Comparison of ENCODE assay signal across 21 cellular contexts in the genomic region with DNA sequence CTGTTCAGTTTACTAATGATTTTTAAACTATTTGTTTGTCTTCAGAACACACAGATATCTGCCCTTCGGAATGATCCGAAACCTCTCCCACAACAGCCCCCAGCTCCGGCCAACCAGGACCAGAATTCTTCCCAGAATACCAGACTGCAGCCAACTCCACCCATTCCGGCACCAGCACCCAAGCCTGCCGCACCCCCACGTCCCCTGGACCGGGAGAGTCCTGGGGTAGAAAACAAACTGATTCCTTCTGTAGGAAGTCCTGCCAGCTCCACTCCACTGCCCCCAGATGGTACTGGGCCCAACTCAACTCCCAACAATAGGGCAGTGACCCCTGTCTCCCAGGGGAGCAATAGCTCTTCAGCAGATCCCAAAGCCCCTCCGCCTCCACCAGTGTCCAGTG. TPM values are rescaled to one million over a fixed set of nuclear protein-coding genes. Genes with fewer than 3 reads are reported as not detected.
DNase-seq lines count a peak whose midpoint lies in the region; ATAC-seq and TF ChIP-seq lines count a peak whose summit lies in the region.
"Had no signal": no experiment of that assay in that cellular context is flagged by ENCODE, and none has a peak within 500 bp of the region (broad histone marks: within the 10 kb centered on the region; RNA-seq: fewer than 3 reads in every experiment).

No MANE protein-coding gene starts in this region.

- H3K9me3 ChIP-seq in KOPT-K1 (ENCODE audit: insufficient read depth, low read length, poor library complexity, severe bottlenecking) = no peaks in the 10 kb centered on the region
- no peaks in the 10 kb centered on the region for H3K9me3 ChIP-seq in parathyroid adenoma (ENCODE audit: control insufficient read depth, low read length)
- H3K9me3 ChIP-seq: thoracic aorta, vagina had no signal

- intact Hi-C loops in lower leg skin (cut with DNase I; ENCODE audit: low total_unique reads) = no loop called here

- peaks cover 97% of the 10 kb centered on the region for H3K36me3 Mint-ChIP-seq in activated T-cell treated with anti-CD3 and anti-CD28 coated beads, Interleukin-2, amount 50 U/mL, for 24 hours (ENCODE audit: low read depth)
- peaks cover 26% of the 10 kb centered on the region for H3K36me3 Mint-ChIP-seq in activated naive CD8-positive, alpha-beta T cell

- TF ChIP-seq CTCF in parathyroid adenoma (IDR thresholded peaks at IDR 0.05) (no peak), lower leg skin (IDR thresholded peaks at IDR 0.05) (no peak)

- H3K9ac ChIP-seq in parathyroid adenoma = no peak overlapping the region

- peak overlapping the region; percentile 84 for H3K27ac Mint-ChIP-seq in activated T-cell treated with anti-CD3 and anti-CD28 coated beads, Interleukin-2, amount 50 U/mL, for 24 hours
- peak overlapping the region; percentile 70 for H3K27ac Mint-ChIP-seq in activated naive CD8-positive, alpha-beta T cell

- ATAC-seq in GM18520 (IDR thresholded peaks at IDR 0.05; ENCODE audit: unreplicated experiment) = no peak
- ATAC-seq in GM18909 (IDR thresholded peaks at IDR 0.05; ENCODE audit: poor library complexity, unreplicated experiment) = no peak

- WGBS in lower leg skin, 2 donors = 76 to 81% methylated on average over 8 of the region's 8 CpGs

- no peaks in the 10 kb centered on the region for H3K79me2 ChIP-seq in parathyroid adenoma

- H3K36me3 ChIP-seq in KOPT-K1 (ENCODE audit: insufficient read depth, low read length) (peaks cover 89% of the 10 kb centered on the region), parathyroid adenoma (ENCODE audit: control insufficient read depth, insufficient read depth, low read length) (no peaks in the 10 kb centered on the region)

- no peaks in the 10 kb centered on the region for H3K9me3 Mint-ChIP-seq in activated T-cell treated with anti-CD3 and anti-CD28 coated beads, Interleukin-2, amount 50 U/mL, for 24 hours
- H3K9me3 Mint-ChIP-seq in activated naive CD8-positive, alpha-beta T cell (ENCODE audit: low read depth) = no peaks in the 10 kb centered on the region

- TF ChIP-seq POLR2A in lower leg skin (IDR thresholded peaks at IDR 0.05) = no peak

- peak overlapping the region; percentile 25 for H3K4me3 Mint-ChIP-seq in activated T-cell treated with anti-CD3 and anti-CD28 coated beads, Interleukin-2, amount 50 U/mL, for 24 hours
- peak overlapping the region; percentile 65 for H3K4me3 Mint-ChIP-seq in activated naive CD8-positive, alpha-beta T cell

- no peak overlapping the region for H3K4me3 ChIP-seq in parathyroid adenoma (ENCODE audit: low read depth, low read length)
- no peak overlapping the region for H3K4me3 ChIP-seq in lower leg skin (ENCODE audit: low read depth, poor library complexity, severe bottlenecking)
- H3K4me3 ChIP-seq: smooth muscle cell, thoracic aorta, vagina had no signal

- no peak overlapping the region for H2AFZ ChIP-seq in parathyroid adenoma

- peaks cover 34% of the 10 kb centered on the region for H3K4me1 Mint-ChIP-seq in activated T-cell treated with anti-CD3 and anti-CD28 coated beads, Interleukin-2, amount 50 U/mL, for 24 hours (ENCODE audit: low read depth)
- H3K4me1 Mint-ChIP-seq in activated naive CD8-positive, alpha-beta T cell (ENCODE audit: low read depth) = peaks cover 26% of the 10 kb centered on the region

- no peaks in the 10 kb centered on the region for H3K27me3 Mint-ChIP-seq in activated T-cell treated with anti-CD3 and anti-CD28 coated beads, Interleukin-2, amount 50 U/mL, for 24 hours
- H3K27me3 Mint-ChIP-seq in activated naive CD8-positive, alpha-beta T cell = no peaks in the 10 kb centered on the region

- H3K4me2 ChIP-seq in parathyroid adenoma (ENCODE audit: low read length) = peak overlapping the region; percentile 35
- H3K4me2 ChIP-seq: smooth muscle cell had no signal

- no peaks in the 10 kb centered on the region for H3K27me3 ChIP-seq in parathyroid adenoma (ENCODE audit: control insufficient read depth, insufficient read depth, low read length)
- H3K27me3 ChIP-seq: vagina had no signal

- peak overlapping the region; percentile 74 for H3K27ac ChIP-seq in KOPT-K1 (ENCODE audit: low read depth, low read length, poor library complexity, severe bottlenecking)
- H3K27ac ChIP-seq in parathyroid adenoma = peak overlapping the region; percentile 66
- H3K27ac ChIP-seq: thoracic aorta, vagina had no signal

- no peak for DNase-seq in activated T-cell treated with anti-CD3 and anti-CD28 coated beads, Interleukin-2, amount 50 U/mL, for 24 hours
- DNase-seq in activated T-cell treated with anti-CD3 and anti-CD28 coated beads for 4 hours = no peak
- DNase-seq in lower leg skin (ENCODE audit: low spot score in 2 of 2) = no peak
- DNase-seq: Calu3; erythroblast; foreskin fibroblast; KG1; mesenchymal stem cell; NCI-H1436 treated with DMSO at 0.1 percent for 48 hours; NCI-H510A; NK-92 treated with Interleukin-12 subunit alpha and Interleukin-12 subunit beta, amount 100 ng/mL, for 24 hours; SIG-M5; SW 1271 had no signal

- no peaks in the 10 kb centered on the region for H3K4me1 ChIP-seq in parathyroid adenoma
- H3K4me1 ChIP-seq: vagina had no signal

RNA-seq across cellular contexts. Expression of gene ACP6, which starts 51.6 kb away (rescaled TPM):
- 10 to 100 TPM; 11.5 to 18.5 (median 14.2) TPM for total RNA-seq in lower leg skin
